Comparison of ENCODE assay signal across 26 cellular contexts in genomic region chr14:21735639-21736307, GRCh38.
DNase-seq lines count a peak whose midpoint lies in the region; ATAC-seq, FAIRE-seq and TF ChIP-seq lines count a peak whose summit lies in the region.
"Had no signal": no experiment of that assay in that cellular context is flagged by ENCODE, and none has a peak within 500 bp of the region (broad histone marks: within the 10 kb centered on the region; RNA-seq: fewer than 3 reads in every experiment).

No MANE protein-coding gene starts in this region.

- H3K27me3 Mint-ChIP-seq in activated CD4-positive, alpha-beta T cell treated with anti-CD3 and anti-CD28 coated beads for 36 hours, result peaks cover 46% of the 10 kb centered on the region
- peaks cover 73% of the 10 kb centered on the region for H3K27me3 Mint-ChIP-seq in T-helper 17 cell
- H3K27me3 Mint-ChIP-seq in activated naive CD8-positive, alpha-beta T cell treated with anti-CD3 and anti-CD28 coated beads, Interleukin-2, amount 10 ng/mL, durations not matched to agents 7 days and 5 days, result peaks cover 39% of the 10 kb centered on the region

- no peak overlapping the region for H3K4me3 ChIP-seq in A673 (ENCODE audit: low read depth, low read length, poor library complexity, severe bottlenecking)
- H3K4me3 ChIP-seq in kidney (ENCODE audit: low read length in 2 of 2), result no peak overlapping the region
- H3K4me3 ChIP-seq: prostate gland, SK-N-MC, transverse colon had no signal

- TF ChIP-seq CTCF in A673 (conservative IDR thresholded peaks at IDR 0.05; ENCODE audit: low read depth, low read length) (no peak), kidney (IDR thresholded peaks at IDR 0.05; ENCODE audit: borderline replicate concordance, extremely low read depth, insufficient read depth) (no peak)

- FAIRE-seq in kidney (lab: Jason Lieb, UNC), result no peak
- FAIRE-seq: GM18507 had no signal

- DNase-seq in activated CD4-positive, alpha-beta T cell treated with anti-CD3 and anti-CD28 coated beads for 36 hours, result peak; percentile 40
- DNase-seq in activated CD4-positive, alpha-beta T cell treated with anti-CD3 and anti-CD28 coated beads for 1 hour, result no peak
- DNase-seq in A673 (ENCODE audit: low spot score), result no peak
- DNase-seq in T-helper 17 cell, result no peak
- DNase-seq in activated naive CD8-positive, alpha-beta T cell treated with anti-CD3 and anti-CD28 coated beads, Interleukin-2, amount 10 ng/mL, durations not matched to agents 7 days and 5 days, result no peak
- no peak for DNase-seq in kidney
- DNase-seq: 8988T; AML-193; COR-L47; HFFc6; left cardiac atrium; NCI-H1417; NCI-H2081; NCI-H345; stimulated activated CD4-positive, alpha-beta T cell treated with anti-CD3 and anti-CD28 coated beads, Interleukin-15, amount 100 ng/mL, for 24 hours; T-helper 9 cell; transverse colon; WERI-Rb-1 had no signal

- intact Hi-C loops in activated CD4-positive, alpha-beta T cell treated with anti-CD3 and anti-CD28 coated beads for 36 hours (cut with DNase I, micrococcal nuclease), result no loop called here
- intact Hi-C loops in A673 (cut with micrococcal nuclease; ENCODE audit: unreplicated experiment) (no loop called here), kidney (cut with DNase I) (no loop called here)

- H3K36me3 ChIP-seq in A673 (ENCODE audit: insufficient read depth, low read length, poor library complexity, severe bottlenecking) (peaks cover 48% of the 10 kb centered on the region), kidney (ENCODE audit: control insufficient read depth in 1 of 2, insufficient read depth in 2 of 2, low read length in 2 of 2) (no peaks in the 10 kb centered on the region)
- H3K36me3 ChIP-seq: neutrophil, prostate gland, transverse colon, WERI-Rb-1 had no signal

- no peak overlapping the region for H3K9ac ChIP-seq in kidney (ENCODE audit: low read length in 2 of 2)

- H3K27ac Mint-ChIP-seq in activated CD4-positive, alpha-beta T cell treated with anti-CD3 and anti-CD28 coated beads for 36 hours, result peak overlapping the region; percentile 59
- H3K27ac Mint-ChIP-seq in T-helper 17 cell, result peak overlapping the region; percentile 75
- H3K27ac Mint-ChIP-seq in activated naive CD8-positive, alpha-beta T cell treated with anti-CD3 and anti-CD28 coated beads, Interleukin-2, amount 10 ng/mL, durations not matched to agents 7 days and 5 days, result peak overlapping the region; percentile 74
- H3K27ac Mint-ChIP-seq: HFFc6, IgD-negative memory B cell had no signal

- ATAC-seq in activated CD4-positive, alpha-beta T cell treated with anti-CD3 and anti-CD28 coated beads for 36 hours, result peak; percentile 81
- peak; percentile 72 for ATAC-seq in T-helper 17 cell
- ATAC-seq in activated naive CD8-positive, alpha-beta T cell treated with anti-CD3 and anti-CD28 coated beads, Interleukin-2, amount 10 ng/mL, durations not matched to agents 7 days and 5 days (ENCODE audit: low read depth), result peak; percentile 86
- no peak for ATAC-seq in GM21526 (IDR thresholded peaks at IDR 0.05; ENCODE audit: low FRiP score, unreplicated experiment)
- no peak for ATAC-seq in HG03342 (IDR thresholded peaks at IDR 0.05; ENCODE audit: unreplicated experiment)
- ATAC-seq: left cardiac atrium had no signal

- POLR2A ChIA-PET in activated CD4-positive, alpha-beta T cell treated with anti-CD3 and anti-CD28 coated beads for 36 hours (lab: Charles Lee), result interaction anchor here (1.0 kb wide), 1 partner anchor 820 kb away, joined by 4 read pairs; no protein-coding TSS in a partner anchor
- POLR2A ChIA-PET in A673 (lab: Charles Lee; ENCODE audit: low non-redundant PET), result no interaction called here
- POLR2A ChIA-PET in activated naive CD8-positive, alpha-beta T cell treated with anti-CD3 and anti-CD28 coated beads, Interleukin-2, amount 10 ng/mL, durations not matched to agents 7 days and 5 days (lab: Charles Lee), result interaction anchor here (0.8 to 1.9 kb wide), 12 partner anchors 12 to 834 kb away, joined by 3 to 11 read pairs (median 4); no protein-coding TSS in a partner anchor

- no peaks in the 10 kb centered on the region for H3K27me3 ChIP-seq in A673 (replicated peaks; ENCODE audit: insufficient read depth, low read depth, low read length, poor library complexity)

- no TSS peak for BruUV-seq in A673 (replicated peaks; lab: Mats Ljungman, UMichigan)

- no peaks in the 10 kb centered on the region for H3K9me3 Mint-ChIP-seq in activated CD4-positive, alpha-beta T cell treated with anti-CD3 and anti-CD28 coated beads for 36 hours (ENCODE audit: low read depth)
- no peaks in the 10 kb centered on the region for H3K9me3 Mint-ChIP-seq in activated naive CD8-positive, alpha-beta T cell treated with anti-CD3 and anti-CD28 coated beads, Interleukin-2, amount 10 ng/mL, durations not matched to agents 7 days and 5 days

- H3K9me3 ChIP-seq in A673 (ENCODE audit: low read depth, low read length, poor library complexity, severe bottlenecking), result no peaks in the 10 kb centered on the region
- H3K9me3 ChIP-seq in T-helper 17 cell (ENCODE audit: control insufficient read depth, low read length, poor library complexity, severe bottlenecking), result no peaks in the 10 kb centered on the region
- H3K9me3 ChIP-seq in kidney (ENCODE audit: control insufficient read depth in 1 of 2, low read length in 2 of 2), result no peaks in the 10 kb centered on the region
- H3K9me3 ChIP-seq: neutrophil, prostate gland, transverse colon had no signal

- H3K4me1 Mint-ChIP-seq in activated CD4-positive, alpha-beta T cell treated with anti-CD3 and anti-CD28 coated beads for 36 hours, result peaks cover 5% of the 10 kb centered on the region
- peaks cover 11% of the 10 kb centered on the region for H3K4me1 Mint-ChIP-seq in T-helper 17 cell
- peaks cover 6% of the 10 kb centered on the region for H3K4me1 Mint-ChIP-seq in activated naive CD8-positive, alpha-beta T cell treated with anti-CD3 and anti-CD28 coated beads, Interleukin-2, amount 10 ng/mL, durations not matched to agents 7 days and 5 days

- H3K4me1 ChIP-seq in A673 (ENCODE audit: insufficient read depth, low read length, poor library complexity, severe bottlenecking) (peaks cover 26% of the 10 kb centered on the region), kidney (ENCODE audit: control insufficient read depth in 1 of 2, insufficient read depth in 1 of 2, low read depth in 1 of 2, low read length in 2 of 2) (no peaks in the 10 kb centered on the region)
- H3K4me1 ChIP-seq: prostate gland, transverse colon had no signal

- H3K27ac ChIP-seq in A673 (ENCODE audit: low read depth, low read length, poor library complexity, severe bottlenecking) (peak overlapping the region; percentile 57), kidney (ENCODE audit: low read depth in 2 of 2, low read length in 2 of 2) (no peak overlapping the region)
- H3K27ac ChIP-seq: epithelial cell of prostate, neutrophil, prostate gland, SK-N-MC, transverse colon, WERI-Rb-1 had no signal

- peak overlapping the region; percentile 63 for H3K4me3 Mint-ChIP-seq in activated CD4-positive, alpha-beta T cell treated with anti-CD3 and anti-CD28 coated beads for 36 hours
- peak overlapping the region; percentile 79 for H3K4me3 Mint-ChIP-seq in T-helper 17 cell
- H3K4me3 Mint-ChIP-seq in activated naive CD8-positive, alpha-beta T cell treated with anti-CD3 and anti-CD28 coated beads, Interleukin-2, amount 10 ng/mL, durations not matched to agents 7 days and 5 days, result peak overlapping the region; percentile 64
- H3K4me3 Mint-ChIP-seq: HFFc6, IgD-negative memory B cell had no signal

- CTCF ChIA-PET in activated CD4-positive, alpha-beta T cell treated with anti-CD3 and anti-CD28 coated beads for 36 hours (lab: Charles Lee), result interaction anchor here (0.6 to 3.3 kb wide), 6 partner anchors 10 to 795 kb away, joined by 3 to 25 read pairs (median 7); no protein-coding TSS in a partner anchor
- CTCF ChIA-PET in A673 (lab: Charles Lee), result interaction anchor here (0.6 kb wide), 1 partner anchor 78 kb away, joined by 9 read pairs; no protein-coding TSS in a partner anchor

- no peaks in the 10 kb centered on the region for H3K36me3 Mint-ChIP-seq in activated CD4-positive, alpha-beta T cell treated with anti-CD3 and anti-CD28 coated beads for 36 hours (ENCODE audit: low read depth)
- peaks cover 16% of the 10 kb centered on the region for H3K36me3 Mint-ChIP-seq in T-helper 17 cell (ENCODE audit: low read depth)
- peaks cover 2% of the 10 kb centered on the region for H3K36me3 Mint-ChIP-seq in activated naive CD8-positive, alpha-beta T cell treated with anti-CD3 and anti-CD28 coated beads, Interleukin-2, amount 10 ng/mL, durations not matched to agents 7 days and 5 days
- H3K36me3 Mint-ChIP-seq: IgD-negative memory B cell had no signal

Comparison
In these comparisons a context has a peak if more than half of its experiments do, and no peak if none do; other contexts are left out.
1. ATAC-seq: peak in activated CD4-positive, alpha-beta T cell treated with anti-CD3 and anti-CD28 coated beads for 36 hours (single experiment), T-helper 17 cell (single experiment) and activated naive CD8-positive, alpha-beta T cell treated with anti-CD3 and anti-CD28 coated beads, Interleukin-2, amount 10 ng/mL, durations not matched to agents 7 days and 5 days (single experiment); none in GM21526 (single experiment) and HG03342 (single experiment).
2. Peak in every context shown above with its lines, with median percentiles within 50 percentile points of each other: H3K27ac Mint-ChIP-seq and H3K4me3 Mint-ChIP-seq.